ENCODE assay signal across 1 cellular context in the genomic region with DNA sequence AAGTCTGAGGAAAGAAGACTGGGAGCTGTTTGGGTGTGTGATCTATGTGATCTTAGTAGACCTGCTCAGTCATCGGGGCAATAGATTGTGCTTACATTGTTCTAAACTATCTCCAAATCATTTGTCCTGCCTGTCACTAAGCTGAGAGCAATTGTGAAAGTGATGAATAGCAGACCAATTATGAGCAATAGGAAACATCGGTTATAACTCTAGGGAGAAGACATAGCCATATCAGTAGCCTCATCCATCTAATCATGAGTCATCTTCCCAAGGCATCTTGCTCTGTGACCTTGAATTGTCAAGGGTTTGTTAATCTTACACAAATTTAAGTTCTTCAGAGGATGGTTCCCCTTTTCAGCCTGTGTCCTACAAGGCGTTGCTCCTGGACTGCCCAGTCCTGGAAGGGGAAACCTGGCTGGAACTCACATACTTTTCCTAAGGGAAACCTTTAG.
TF ChIP-seq lines count a peak whose summit lies in the region.

No MANE protein-coding gene starts in this region.

TF ChIP-seq in GM12878, 131 proteins besides CTCF, POLR2A, EP300 and RAD21 (continued from another document):
- TF ChIP-seq, protein P1, sequence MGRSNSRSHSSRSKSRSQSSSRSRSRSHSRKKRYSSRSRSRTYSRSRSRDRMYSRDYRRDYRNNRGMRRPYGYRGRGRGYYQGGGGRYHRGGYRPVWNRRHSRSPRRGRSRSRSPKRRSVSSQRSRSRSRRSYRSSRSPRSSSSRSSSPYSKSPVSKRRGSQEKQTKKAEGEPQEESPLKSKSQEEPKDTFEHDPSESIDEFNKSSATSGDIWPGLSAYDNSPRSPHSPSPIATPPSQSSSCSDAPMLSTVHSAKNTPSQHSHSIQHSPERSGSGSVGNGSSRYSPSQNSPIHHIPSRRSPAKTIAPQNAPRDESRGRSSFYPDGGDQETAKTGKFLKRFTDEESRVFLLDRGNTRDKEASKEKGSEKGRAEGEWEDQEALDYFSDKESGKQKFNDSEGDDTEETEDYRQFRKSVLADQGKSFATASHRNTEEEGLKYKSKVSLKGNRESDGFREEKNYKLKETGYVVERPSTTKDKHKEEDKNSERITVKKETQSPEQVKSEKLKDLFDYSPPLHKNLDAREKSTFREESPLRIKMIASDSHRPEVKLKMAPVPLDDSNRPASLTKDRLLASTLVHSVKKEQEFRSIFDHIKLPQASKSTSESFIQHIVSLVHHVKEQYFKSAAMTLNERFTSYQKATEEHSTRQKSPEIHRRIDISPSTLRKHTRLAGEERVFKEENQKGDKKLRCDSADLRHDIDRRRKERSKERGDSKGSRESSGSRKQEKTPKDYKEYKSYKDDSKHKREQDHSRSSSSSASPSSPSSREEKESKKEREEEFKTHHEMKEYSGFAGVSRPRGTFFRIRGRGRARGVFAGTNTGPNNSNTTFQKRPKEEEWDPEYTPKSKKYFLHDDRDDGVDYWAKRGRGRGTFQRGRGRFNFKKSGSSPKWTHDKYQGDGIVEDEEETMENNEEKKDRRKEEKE (IDR thresholded peaks at IDR 0.05), result no peak
- TF ChIP-seq NBN (IDR thresholded peaks at IDR 0.05) (no peak), SREBF2 (IDR thresholded peaks at IDR 0.05; ENCODE audit: low read length) (no peak)
